ENCODE assay signal across 27 cellular contexts in genomic region chr1:43634729-43635128, GRCh38. TPM values are rescaled to one million over a fixed set of nuclear protein-coding genes. Genes with fewer than 3 reads are reported as not detected.
DNase-seq lines count a peak whose midpoint lies in the region; FAIRE-seq and TF ChIP-seq lines count a peak whose summit lies in the region.
"Had no signal": no experiment of that assay in that cellular context is flagged by ENCODE, and none has a peak within 500 bp of the region (broad histone marks: within the 10 kb centered on the region; RNA-seq: fewer than 3 reads in every experiment).

No MANE protein-coding gene starts in this region.

- no peaks in the 10 kb centered on the region for H3K79me2 ChIP-seq in osteoblast (ENCODE audit: insufficient read depth, low read length)

- H3K36me3 ChIP-seq in kidney (ENCODE audit: control insufficient read depth in 1 of 2, insufficient read depth in 2 of 2, low read length in 2 of 2) (no peaks in the 10 kb centered on the region), osteoblast (ENCODE audit: insufficient read depth, low read length) (no peaks in the 10 kb centered on the region)
- H3K36me3 ChIP-seq: brain microvascular endothelial cell, esophagus squamous epithelium, prostate gland, SJCRH30 had no signal

- BruUV-seq in Calu3 (replicated peaks; lab: Mats Ljungman, UMichigan) = no TSS peak

- no peak overlapping the region for H3K27ac Mint-ChIP-seq in Calu3 (ENCODE audit: unreplicated experiment)
- H3K27ac Mint-ChIP-seq in T-helper 2 cell treated with Interferon-gamma antibody and Interleukin-4, amounts not matched to agents 5 μg/mL and 100 μg/mL, for 36 hours = no peak overlapping the region
- H3K27ac Mint-ChIP-seq: activated naive CD8-positive, alpha-beta T cell treated with anti-CD3 and anti-CD28 coated beads for 36 hours; activated T-helper 17 cell treated with anti-CD3 and anti-CD28 coated beads, Interleukin-2, amount 50 U/mL, for 72 hours; effector memory CD8-positive, alpha-beta T cell; HFFc6; stimulated activated effector memory CD8-positive, alpha-beta T cell treated with anti-CD3 and anti-CD28 coated beads, Interleukin-12 subunit alpha, Interleukin-12 subunit beta, amount 100 ng/mL, for 72 hours had no signal

- no peak overlapping the region for H2AFZ ChIP-seq in osteoblast (ENCODE audit: low read length)

- no peak overlapping the region for H3K4me2 ChIP-seq in osteoblast (ENCODE audit: insufficient read depth, low read length)

- H3K27me3 ChIP-seq in osteoblast (ENCODE audit: insufficient read depth, low read length) = no peaks in the 10 kb centered on the region
- H3K27me3 ChIP-seq: brain microvascular endothelial cell, esophagus squamous epithelium, SJCRH30 had no signal

- intact Hi-C loops in kidney (cut with DNase I) (no loop called here), Calu3 (cut with micrococcal nuclease; ENCODE audit: unreplicated experiment) (no loop called here)

- no peaks in the 10 kb centered on the region for H3K9me3 Mint-ChIP-seq in Calu3 (ENCODE audit: low read depth, unreplicated experiment)
- no peaks in the 10 kb centered on the region for H3K9me3 Mint-ChIP-seq in T-helper 2 cell treated with Interferon-gamma antibody and Interleukin-4, amounts not matched to agents 5 μg/mL and 100 μg/mL, for 36 hours
- H3K9me3 Mint-ChIP-seq: activated naive CD8-positive, alpha-beta T cell treated with anti-CD3 and anti-CD28 coated beads for 36 hours; activated T-helper 17 cell treated with anti-CD3 and anti-CD28 coated beads, Interleukin-2, amount 50 U/mL, for 72 hours; effector memory CD8-positive, alpha-beta T cell; HFFc6; stimulated activated effector memory CD8-positive, alpha-beta T cell treated with anti-CD3 and anti-CD28 coated beads, Interleukin-12 subunit alpha, Interleukin-12 subunit beta, amount 100 ng/mL, for 72 hours had no signal

- H3K27ac ChIP-seq in RWPE1 (peak overlapping the region; percentile 4; the same call in 1 of the 2 replicates), kidney (ENCODE audit: low read depth in 2 of 2, low read length in 2 of 2) (no peak overlapping the region), osteoblast (ENCODE audit: low read depth, low read length) (no peak overlapping the region)
- H3K27ac ChIP-seq: brain microvascular endothelial cell, esophagus squamous epithelium, prostate gland, SJCRH30 had no signal

- no peak overlapping the region for H3K4me3 ChIP-seq in kidney (ENCODE audit: low read length in 2 of 2)
- no peak overlapping the region for H3K4me3 ChIP-seq in osteoblast (ENCODE audit: insufficient read depth, low read length)
- H3K4me3 ChIP-seq: esophagus squamous epithelium, prostate gland, SJCRH30 had no signal

- H3K27me3 Mint-ChIP-seq in Calu3 (ENCODE audit: unreplicated experiment) = no peaks in the 10 kb centered on the region
- peaks cover 6% of the 10 kb centered on the region for H3K27me3 Mint-ChIP-seq in T-helper 2 cell treated with Interferon-gamma antibody and Interleukin-4, amounts not matched to agents 5 μg/mL and 100 μg/mL, for 36 hours (ENCODE audit: low read depth)
- H3K27me3 Mint-ChIP-seq: activated T-helper 17 cell treated with anti-CD3 and anti-CD28 coated beads, Interleukin-2, amount 50 U/mL, for 72 hours had no signal

- no peak for FAIRE-seq in kidney (lab: Jason Lieb, UNC)
- FAIRE-seq: urothelium cell line had no signal

- no peaks in the 10 kb centered on the region for H3K9me3 ChIP-seq in kidney (ENCODE audit: control insufficient read depth in 1 of 2, low read length in 2 of 2)
- no peaks in the 10 kb centered on the region for H3K9me3 ChIP-seq in osteoblast (ENCODE audit: low read depth, low read length)
- H3K9me3 ChIP-seq: esophagus squamous epithelium, prostate gland, SJCRH30 had no signal

- CTCF ChIA-PET in RWPE1 (lab: Yijun Ruan, JAX) (no interaction called here), Calu3 (lab: Charles Lee) (no interaction called here)

- no peaks in the 10 kb centered on the region for H4K20me1 ChIP-seq in osteoblast (ENCODE audit: insufficient read depth, low read length)

- TF ChIP-seq CTCF in RWPE1 (conservative IDR thresholded peaks at IDR 0.05; ENCODE audit: low read depth) = no peak
- no peak for TF ChIP-seq CTCF in kidney (IDR thresholded peaks at IDR 0.05; ENCODE audit: borderline replicate concordance, extremely low read depth, insufficient read depth)
- no peak for TF ChIP-seq CTCF in osteoblast (IDR thresholded peaks at IDR 0.05; ENCODE audit: extremely low read depth, low read depth, low read length)
- TF ChIP-seq CTCF in Calu3 (IDR thresholded peaks at IDR 0.05; ENCODE audit: unreplicated experiment) = no peak

- POLR2A ChIA-PET in RWPE1 (lab: Yijun Ruan, JAX; ENCODE audit: low non-redundant PET) = interaction anchor here (0.5 to 1.3 kb wide), 2 partner anchors 16 to 721 kb away, joined by 3 read pairs; partner anchors contain the start of gene KDM4A

- H3K36me3 Mint-ChIP-seq in Calu3 (ENCODE audit: insufficient read depth, unreplicated experiment) = peaks cover 27% of the 10 kb centered on the region
- no peaks in the 10 kb centered on the region for H3K36me3 Mint-ChIP-seq in T-helper 2 cell treated with Interferon-gamma antibody and Interleukin-4, amounts not matched to agents 5 μg/mL and 100 μg/mL, for 36 hours (ENCODE audit: low read depth)
- H3K36me3 Mint-ChIP-seq: activated naive CD8-positive, alpha-beta T cell treated with anti-CD3 and anti-CD28 coated beads for 36 hours; stimulated activated effector memory CD8-positive, alpha-beta T cell treated with anti-CD3 and anti-CD28 coated beads, Interleukin-12 subunit alpha, Interleukin-12 subunit beta, amount 100 ng/mL, for 72 hours had no signal

- H3K9ac ChIP-seq in kidney (ENCODE audit: low read length in 2 of 2) = no peak overlapping the region

- H3K4me1 Mint-ChIP-seq in Calu3 (ENCODE audit: low read depth, unreplicated experiment) = no peaks in the 10 kb centered on the region
- no peaks in the 10 kb centered on the region for H3K4me1 Mint-ChIP-seq in T-helper 2 cell treated with Interferon-gamma antibody and Interleukin-4, amounts not matched to agents 5 μg/mL and 100 μg/mL, for 36 hours (ENCODE audit: low read depth)
- H3K4me1 Mint-ChIP-seq: activated naive CD8-positive, alpha-beta T cell treated with anti-CD3 and anti-CD28 coated beads for 36 hours; activated T-helper 17 cell treated with anti-CD3 and anti-CD28 coated beads, Interleukin-2, amount 50 U/mL, for 72 hours; stimulated activated effector memory CD8-positive, alpha-beta T cell treated with anti-CD3 and anti-CD28 coated beads, Interleukin-12 subunit alpha, Interleukin-12 subunit beta, amount 100 ng/mL, for 72 hours had no signal

- no peak overlapping the region for H3K4me3 Mint-ChIP-seq in Calu3 (ENCODE audit: low read depth, unreplicated experiment)
- H3K4me3 Mint-ChIP-seq in T-helper 2 cell treated with Interferon-gamma antibody and Interleukin-4, amounts not matched to agents 5 μg/mL and 100 μg/mL, for 36 hours = no peak overlapping the region
- H3K4me3 Mint-ChIP-seq: activated naive CD8-positive, alpha-beta T cell treated with anti-CD3 and anti-CD28 coated beads for 36 hours; activated T-helper 17 cell treated with anti-CD3 and anti-CD28 coated beads, Interleukin-2, amount 50 U/mL, for 72 hours; effector memory CD8-positive, alpha-beta T cell; HFFc6; stimulated activated effector memory CD8-positive, alpha-beta T cell treated with anti-CD3 and anti-CD28 coated beads, Interleukin-12 subunit alpha, Interleukin-12 subunit beta, amount 100 ng/mL, for 72 hours had no signal

- H3K4me1 ChIP-seq in kidney (ENCODE audit: control insufficient read depth in 1 of 2, insufficient read depth in 1 of 2, low read depth in 1 of 2, low read length in 2 of 2) (no peaks in the 10 kb centered on the region), osteoblast (ENCODE audit: insufficient read depth, low read length) (no peaks in the 10 kb centered on the region)
- H3K4me1 ChIP-seq: esophagus squamous epithelium, prostate gland, SJCRH30 had no signal

- DNase-seq in ELF-1 (ENCODE audit: low read depth, low spot score) (peak; percentile 37), RWPE1 (ENCODE audit: low spot score) (no peak), kidney (peak; percentile 24), osteoblast (ENCODE audit: insufficient read length, low spot score, missing footprints) (peak; percentile 41), mucosa of gallbladder (ENCODE audit: low spot score) (no peak), Calu3 (no peak), hypothalamus (lab: John Stamatoyannopoulos, UW) (no peak)
- no peak for DNase-seq in T-helper 2 cell treated with Interferon-gamma antibody and Interleukin-4, amounts not matched to agents 5 μg/mL and 100 μg/mL, for 36 hours (ENCODE audit: low spot score)
- DNase-seq: activated CD4-positive, alpha-beta T cell treated with anti-CD3 and anti-CD28 coated beads, Interleukin-2, amount 50 U/mL, for 1 hour; activated naive CD8-positive, alpha-beta T cell treated with anti-CD3 and anti-CD28 coated beads for 36 hours; brain microvascular endothelial cell; DMS 273 treated with DMSO at 0.1 percent for 48 hours; effector memory CD8-positive, alpha-beta T cell; esophagus squamous epithelium; GDM1; HFFc6; midbrain; NCI-H1048; NCI-H1930; NCI-H2227 treated with DMSO at 0.1 percent for 48 hours; stimulated activated CD4-positive, alpha-beta T cell treated with anti-CD3 and anti-CD28 coated beads, Interleukin-1b, Interleukin-23, amount 100 ng/mL, for 48 hours; T-helper 2 cell had no signal

RNA-seq across cellular contexts. Expression of gene KDM4A, which starts 15.2 kb away (rescaled TPM):
- total RNA-seq in kidney = 35.2 TPM
- 11.3 TPM for polyA plus RNA-seq in kidney (ENCODE audit: insufficient read depth, low read depth, low replicate concordance)
- 47.0 and 47.4 TPM in 2 replicates for total RNA-seq in osteoblast
- 47.6 TPM for total RNA-seq in mucosa of gallbladder
- total RNA-seq in Calu3 (2022) = 46.4 and 47.9 TPM in 2 replicates

Comparison
In these comparisons a context has a peak if more than half of its experiments do, and no peak if none do; other contexts are left out.
1. DNase-seq: peak in ELF-1 (single experiment), kidney (single experiment) and osteoblast (single experiment); none in RWPE1 (single experiment), mucosa of gallbladder (single experiment), Calu3 (single experiment), hypothalamus (0 of 51) and T-helper 2 cell treated with Interferon-gamma antibody and Interleukin-4, amounts not matched to agents 5 μg/mL and 100 μg/mL, for 36 hours (single experiment).